In genomic region chr6:44058617-44059358, GRCh38 we compare ENCODE assay signal across 9 cellular contexts.
A peak's percentile ranks its signal among the peaks of the same experiment; 100 is the strongest.
DNase-seq lines count a peak whose midpoint lies in the region; ATAC-seq and TF ChIP-seq lines count a peak whose summit lies in the region.
"Had no signal": no experiment of that assay in that cellular context is flagged by ENCODE, and none has a peak within 500 bp of the region (broad histone marks: within the 10 kb centered on the region; RNA-seq: fewer than 3 reads in every experiment).

No MANE protein-coding gene starts in this region.

- POLR2A ChIA-PET in WTC11 (lab: Charles Lee): no interaction called here

- H3K9me3 Mint-ChIP-seq in WTC11: peaks cover 11% of the 10 kb centered on the region

- ATAC-seq in HG02678 (IDR thresholded peaks at IDR 0.05; ENCODE audit: unreplicated experiment) (peak; percentile 79), WTC11 (no peak), Right ventricle myocardium inferior (peak; percentile 74)

- intact Hi-C loops in Right ventricle myocardium inferior (cut with DNase I): no loop called here

- H3K4me3 Mint-ChIP-seq in WTC11: no peak overlapping the region

- H3K4me3 ChIP-seq in skeletal muscle cell (ENCODE audit: low read depth, low read length): no peak overlapping the region
- H3K4me3 ChIP-seq: SK-N-MC had no signal

- CTCF ChIA-PET in WTC11 (lab: Charles Lee): interaction anchor here (2.5 kb wide), 1 partner anchor 16 kb away, joined by 12 read pairs; no protein-coding TSS in a partner anchor

- no peak for TF ChIP-seq CTCF in WTC11 (IDR thresholded peaks at IDR 0.05)

- peaks cover 12% of the 10 kb centered on the region for H3K4me1 Mint-ChIP-seq in WTC11

- DNase-seq in GM03348 (ENCODE audit: low spot score) (peak; percentile 93), WTC11 (ENCODE audit: low spot score) (no peak), Right ventricle myocardium inferior (ENCODE audit: missing footprints) (peak; percentile 88), skeletal muscle cell (ENCODE audit: low read depth) (peak; percentile 99), occipital lobe (lab: John Stamatoyannopoulos, UW) (no peak), NCI-H187 treated with DMSO at 0.1 percent for 48 hours (lab: John Stamatoyannopoulos, UW) (no peak), DMS153 treated with DMSO at 0.1 percent for 48 hours (lab: John Stamatoyannopoulos, UW; ENCODE audit: unreplicated experiment) (no peak)

- peaks cover 11% of the 10 kb centered on the region; the same call in 1 of the 2 replicates for H3K36me3 Mint-ChIP-seq in WTC11

- H3K27ac Mint-ChIP-seq in WTC11: no peak overlapping the region; the same call in 1 of the 2 replicates

- H3K27me3 Mint-ChIP-seq in WTC11 (ENCODE audit: low read depth): no peaks in the 10 kb centered on the region; the same call in 1 of the 2 replicates

TF ChIP-seq in WTC11, 78 proteins besides CTCF, POLR2A, EP300 and RAD21:
- peak; percentile 58; the same call in 1 of the 2 replicates for TF ChIP-seq GABPB1 (CRISPR knock-in tag; IDR thresholded peaks at IDR 0.05)
- no peak for TF ChIP-seq ZNF532 (CRISPR knock-in tag; IDR thresholded peaks at IDR 0.05; ENCODE audit: borderline replicate concordance)
- TF ChIP-seq NFE2L1 (CRISPR knock-in tag; IDR thresholded peaks at IDR 0.05): no peak

Comparison
In these comparisons a context has a peak if more than half of its experiments do, and no peak if none do; other contexts are left out.
1. DNase-seq: peak in GM03348 (single experiment), Right ventricle myocardium inferior (single experiment) and skeletal muscle cell (single experiment); none in WTC11 (single experiment), occipital lobe (single experiment), NCI-H187 treated with DMSO at 0.1 percent for 48 hours (single experiment) and DMS153 treated with DMSO at 0.1 percent for 48 hours (single experiment).